20 cellular contexts compared by ENCODE assay signal in the genomic region with DNA sequence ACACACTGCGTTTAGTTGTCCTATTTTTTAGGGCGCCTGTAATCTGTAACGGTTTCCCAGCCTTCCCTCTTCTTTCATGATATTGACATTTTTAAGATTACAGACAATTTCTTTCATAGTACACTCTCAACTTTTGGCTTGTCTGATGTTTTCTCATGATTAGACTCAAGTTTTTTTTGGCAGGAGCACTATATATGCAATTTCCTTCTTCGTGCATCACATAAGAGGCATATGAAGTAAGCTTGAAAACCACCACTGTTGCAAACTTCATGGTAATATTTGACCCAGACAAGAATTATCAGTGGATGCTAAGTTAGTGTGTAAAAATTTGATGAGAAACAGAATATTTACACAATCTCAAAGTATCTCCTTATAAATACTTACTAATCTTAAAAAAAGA.
DNase-seq lines count a peak whose midpoint lies in the region; ATAC-seq, FAIRE-seq and TF ChIP-seq lines count a peak whose summit lies in the region.
"Had no signal": no experiment of that assay in that cellular context is flagged by ENCODE, and none has a peak within 500 bp of the region (broad histone marks: within the 10 kb centered on the region; RNA-seq: fewer than 3 reads in every experiment).

No MANE protein-coding gene starts in this region.

- SMC1A ChIA-PET in GM12878 (lab: Charles Lee; ENCODE audit: uncharacterized antibody, unreplicated experiment): interaction anchor here (1.2 to 25.3 kb wide), 4 partner anchors 18 to 111 kb away, joined by 5 to 602 read pairs (median 42); no protein-coding TSS in a partner anchor

- in situ Hi-C loops in GM12878 (cut with MboI) (no loop called here), HAP-1 (cut with MboI; ENCODE audit: low sequenced_read_pairs) (no loop called here)

- RAD21 ChIA-PET in GM12878 (lab: Charles Lee; ENCODE audit: unreplicated experiment): interaction anchor here (0.7 to 18.0 kb wide), 7 partner anchors 6 to 405 kb away, joined by 3 to 344 read pairs (median 6); a partner anchor contains a TSS

- TF ChIP-seq EP300 in GM12878 (IDR thresholded peaks at IDR 0.05; ENCODE audit: borderline replicate concordance in 1 of 2, control insufficient read depth in 1 of 2, low read depth in 2 of 2, low read length in 2 of 2): no peak

- TF ChIP-seq CTCF in GM12878 (IDR thresholded peaks at IDR 0.05 in 2 of 3, conservative IDR thresholded peaks at IDR 0.05 in 1 of 3; ENCODE audit: control insufficient read depth in 2 of 3, extremely low read depth in 1 of 3, insufficient read depth in 1 of 3, low read depth in 3 of 3, low read length in 3 of 3) (no peak), fibroblast of pulmonary artery (IDR thresholded peaks at IDR 0.05; ENCODE audit: low read length, missing control alignments) (no peak)

- no peak for TF ChIP-seq RAD21 in GM12878 (IDR thresholded peaks at IDR 0.05; ENCODE audit: insufficient read depth, low read depth, low read length)

- no peaks in the 10 kb centered on the region for H4K20me1 ChIP-seq in GM12878 (ENCODE audit: control insufficient read depth, insufficient read depth)
- H4K20me1 ChIP-seq: BLaER1 had no signal

- WGBS in GM12878 (ENCODE audit: insufficient coverage, insufficient replicate concordance, low lambda C conversion rate, missing lambda C conversion rate): 59% methylated on average over 4 of the region's 4 CpGs

- intact Hi-C loops in GM12878 (cut with micrococcal nuclease; ENCODE audit: unreplicated experiment): loop anchor here (5.0 kb wide), 1 partner anchor 410 kb away; no protein-coding TSS in a partner anchor
- intact Hi-C loops in left colon (cut with DNase I, micrococcal nuclease): no loop called here

- H3K4me2 ChIP-seq in GM12878 (ENCODE audit: control insufficient read depth, insufficient read depth): no peak overlapping the region
- H3K4me2 ChIP-seq: BLaER1 had no signal

- BruUV-seq in GM12878 (replicated peaks; lab: Mats Ljungman, UMichigan): no TSS peak

- no peak for FAIRE-seq in GM12878 (lab: Jason Lieb, UNC)
- FAIRE-seq: RCC 7860 had no signal

- no peak overlapping the region for H2AFZ ChIP-seq in ACC112 (ENCODE audit: low read length, unreplicated experiment)
- no peak overlapping the region for H2AFZ ChIP-seq in GM12878 (ENCODE audit: control insufficient read depth, low read depth, low read length)

- 0 out of 2 replicates have a peak overlapping the region, but pooled peaks have one; percentile 30 for H3K4me3 ChIP-seq in ACC112 (ENCODE audit: low read depth, low read length)
- H3K4me3 ChIP-seq in GM12878: no peak overlapping the region
- no peak overlapping the region for H3K4me3 ChIP-seq in fibroblast of pulmonary artery (replicated peaks; ENCODE audit: low read depth, low read length)
- no peak overlapping the region for H3K4me3 ChIP-seq in HAP-1
- H3K4me3 ChIP-seq: BLaER1 had no signal

- DNase-seq in GM12878 (ENCODE audit: low read depth, low spot score) (no peak), fibroblast of pulmonary artery (ENCODE audit: low read depth) (peak; percentile 84), left kidney (ENCODE audit: low read depth, low spot score) (peak; percentile 5), HAP-1 (ENCODE audit: low spot score in 2 of 2) (no peak), left colon (no peak)
- DNase-seq in activated naive CD4-positive, alpha-beta T cell treated with anti-CD3 and anti-CD28 coated beads, Interleukin-2, amount 50 U/mL, for 16 hours: no peak
- DNase-seq: CD4-positive, alpha-beta memory T cell; DMS153; GDM1; H7; Karpas-422; MM.1S; NCI-H1092 treated with DMSO at 0.1 percent for 48 hours; NCI-H146; NCI-H2081; NCI-H748 treated with DMSO at 0.1 percent for 48 hours; SHP77 had no signal

- no peak overlapping the region for H3K9ac ChIP-seq in GM12878 (ENCODE audit: control insufficient read depth, insufficient read depth, low read length)
- H3K9ac ChIP-seq: BLaER1 had no signal

- H3K27me3 ChIP-seq in ACC112 (ENCODE audit: insufficient read depth, low read length): no peaks in the 10 kb centered on the region
- no peaks in the 10 kb centered on the region for H3K27me3 ChIP-seq in GM12878 (replicated peaks in 1 of 2; ENCODE audit: control insufficient read depth in 2 of 2, insufficient read depth in 2 of 2, low read length in 1 of 2)
- H3K27me3 ChIP-seq in HAP-1 (ENCODE audit: low read depth): no peaks in the 10 kb centered on the region
- H3K27me3 ChIP-seq: BLaER1 had no signal

- H3K9me3 ChIP-seq in GM12878 (replicated peaks; ENCODE audit: control insufficient read depth, insufficient read depth, low read length) (no peaks in the 10 kb centered on the region), HAP-1 (no peaks in the 10 kb centered on the region)

- CTCF ChIA-PET in GM12878 (lab: Yijun Ruan, JAX): interaction anchor here (6.5 kb wide), 1 partner anchor 9 kb away, joined by 44 read pairs; no protein-coding TSS in a partner anchor

- no peaks in the 10 kb centered on the region for H3K36me3 ChIP-seq in ACC112 (ENCODE audit: insufficient read depth, low read length)
- H3K36me3 ChIP-seq in GM12878 (ENCODE audit: control insufficient read depth in 2 of 2, insufficient read depth in 2 of 2, low read length in 1 of 2): no peaks in the 10 kb centered on the region
- H3K36me3 ChIP-seq in HAP-1 (replicated peaks): no peaks in the 10 kb centered on the region
- H3K36me3 ChIP-seq: BLaER1 had no signal

- no peak for ATAC-seq in GM12878
- ATAC-seq in left colon: no peak

- H3K79me2 ChIP-seq in ACC112 (ENCODE audit: control insufficient read depth, insufficient read depth, low read length, unreplicated experiment) (no peaks in the 10 kb centered on the region), GM12878 (ENCODE audit: control insufficient read depth, insufficient read depth, low read length) (no peaks in the 10 kb centered on the region)

- no peak for TF ChIP-seq POLR2A in GM12878 (IDR thresholded peaks at IDR 0.05; ENCODE audit: low read depth, low read length)

- H3K27ac ChIP-seq in ACC112 (ENCODE audit: low read depth, low read length) (peak overlapping the region; percentile 39), GM12878 (ENCODE audit: control insufficient read depth, insufficient read depth) (no peak overlapping the region)
- H3K27ac ChIP-seq: BLaER1 had no signal

- POLR2A ChIA-PET in GM12878 (lab: Charles Lee): interaction anchor here (0.9 to 3.5 kb wide), 3 partner anchors 10 to 111 kb away, joined by 3 to 27 read pairs (median 3); no protein-coding TSS in a partner anchor

- H3K4me1 ChIP-seq in ACC112 (ENCODE audit: control insufficient read depth, insufficient read depth, low read length, unreplicated experiment): peaks cover 20% of the 10 kb centered on the region
- no peaks in the 10 kb centered on the region for H3K4me1 ChIP-seq in GM12878 (ENCODE audit: control insufficient read depth, insufficient read depth, low read length)
- no peaks in the 10 kb centered on the region for H3K4me1 ChIP-seq in HAP-1

TF ChIP-seq in GM12878, 131 proteins besides CTCF, POLR2A, EP300 and RAD21:
- TF ChIP-seq EZH2 (IDR thresholded peaks at IDR 0.05; ENCODE audit: borderline replicate concordance, control insufficient read depth, low read depth, low read length): no peak
- TF ChIP-seq, protein P1, sequence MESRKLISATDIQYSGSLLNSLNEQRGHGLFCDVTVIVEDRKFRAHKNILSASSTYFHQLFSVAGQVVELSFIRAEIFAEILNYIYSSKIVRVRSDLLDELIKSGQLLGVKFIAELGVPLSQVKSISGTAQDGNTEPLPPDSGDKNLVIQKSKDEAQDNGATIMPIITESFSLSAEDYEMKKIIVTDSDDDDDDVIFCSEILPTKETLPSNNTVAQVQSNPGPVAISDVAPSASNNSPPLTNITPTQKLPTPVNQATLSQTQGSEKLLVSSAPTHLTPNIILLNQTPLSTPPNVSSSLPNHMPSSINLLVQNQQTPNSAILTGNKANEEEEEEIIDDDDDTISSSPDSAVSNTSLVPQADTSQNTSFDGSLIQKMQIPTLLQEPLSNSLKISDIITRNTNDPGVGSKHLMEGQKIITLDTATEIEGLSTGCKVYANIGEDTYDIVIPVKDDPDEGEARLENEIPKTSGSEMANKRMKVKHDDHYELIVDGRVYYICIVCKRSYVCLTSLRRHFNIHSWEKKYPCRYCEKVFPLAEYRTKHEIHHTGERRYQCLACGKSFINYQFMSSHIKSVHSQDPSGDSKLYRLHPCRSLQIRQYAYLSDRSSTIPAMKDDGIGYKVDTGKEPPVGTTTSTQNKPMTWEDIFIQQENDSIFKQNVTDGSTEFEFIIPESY (IDR thresholded peaks at IDR 0.05): 0 out of 2 replicates have a peak, but pooled peaks have one; percentile 9
- TF ChIP-seq LARP7 (IDR thresholded peaks at IDR 0.05): no peak
- no peak for TF ChIP-seq YBX1 (IDR thresholded peaks at IDR 0.05)

Comparison
In these comparisons a context has a peak if more than half of its experiments do, and no peak if none do; other contexts are left out.
1. DNase-seq: peak in fibroblast of pulmonary artery (single experiment) and left kidney (single experiment); none in GM12878 (single experiment), HAP-1 (0 of 2), activated naive CD4-positive, alpha-beta T cell treated with anti-CD3 and anti-CD28 coated beads, Interleukin-2, amount 50 U/mL, for 16 hours (single experiment) and left colon (0 of 2).